In the genomic region with DNA sequence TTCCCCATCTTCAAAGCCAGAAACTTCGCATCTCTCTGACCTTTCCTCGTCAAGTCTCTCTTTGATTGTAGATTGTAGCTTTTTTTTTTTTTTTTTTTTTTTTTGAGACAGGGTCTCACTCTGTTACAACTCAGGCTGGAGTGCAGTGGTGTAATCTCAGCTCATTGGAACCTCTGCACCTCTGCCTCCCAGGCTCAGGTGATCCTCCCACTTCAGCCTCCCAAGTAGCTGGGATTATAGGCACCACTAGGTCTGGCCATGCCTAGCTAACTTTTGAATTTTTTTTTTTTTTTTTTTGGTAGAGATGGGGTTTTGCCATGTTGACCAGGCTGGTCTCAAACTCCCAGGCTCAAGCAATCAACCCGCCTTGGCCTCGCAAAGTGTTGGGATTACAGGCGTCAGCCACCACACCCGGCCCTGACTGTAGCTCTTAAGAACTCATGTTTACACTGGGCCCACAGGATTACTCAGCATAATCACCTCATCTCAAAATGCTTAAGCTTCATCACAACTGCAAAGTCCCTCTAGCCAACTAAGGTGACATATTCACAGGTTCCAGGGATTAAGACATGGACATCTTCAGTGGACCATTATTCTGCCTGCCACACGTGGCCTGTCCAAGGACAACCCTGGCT, we compare ENCODE assay signal across 1 cellular context.
TF ChIP-seq lines count a peak whose summit lies in the region.

No MANE protein-coding gene starts in this region.

TF ChIP-seq in K562, 482 proteins besides CTCF, POLR2A, EP300 and RAD21 (continued from another document and continues in another):
- TF ChIP-seq, protein P1, sequence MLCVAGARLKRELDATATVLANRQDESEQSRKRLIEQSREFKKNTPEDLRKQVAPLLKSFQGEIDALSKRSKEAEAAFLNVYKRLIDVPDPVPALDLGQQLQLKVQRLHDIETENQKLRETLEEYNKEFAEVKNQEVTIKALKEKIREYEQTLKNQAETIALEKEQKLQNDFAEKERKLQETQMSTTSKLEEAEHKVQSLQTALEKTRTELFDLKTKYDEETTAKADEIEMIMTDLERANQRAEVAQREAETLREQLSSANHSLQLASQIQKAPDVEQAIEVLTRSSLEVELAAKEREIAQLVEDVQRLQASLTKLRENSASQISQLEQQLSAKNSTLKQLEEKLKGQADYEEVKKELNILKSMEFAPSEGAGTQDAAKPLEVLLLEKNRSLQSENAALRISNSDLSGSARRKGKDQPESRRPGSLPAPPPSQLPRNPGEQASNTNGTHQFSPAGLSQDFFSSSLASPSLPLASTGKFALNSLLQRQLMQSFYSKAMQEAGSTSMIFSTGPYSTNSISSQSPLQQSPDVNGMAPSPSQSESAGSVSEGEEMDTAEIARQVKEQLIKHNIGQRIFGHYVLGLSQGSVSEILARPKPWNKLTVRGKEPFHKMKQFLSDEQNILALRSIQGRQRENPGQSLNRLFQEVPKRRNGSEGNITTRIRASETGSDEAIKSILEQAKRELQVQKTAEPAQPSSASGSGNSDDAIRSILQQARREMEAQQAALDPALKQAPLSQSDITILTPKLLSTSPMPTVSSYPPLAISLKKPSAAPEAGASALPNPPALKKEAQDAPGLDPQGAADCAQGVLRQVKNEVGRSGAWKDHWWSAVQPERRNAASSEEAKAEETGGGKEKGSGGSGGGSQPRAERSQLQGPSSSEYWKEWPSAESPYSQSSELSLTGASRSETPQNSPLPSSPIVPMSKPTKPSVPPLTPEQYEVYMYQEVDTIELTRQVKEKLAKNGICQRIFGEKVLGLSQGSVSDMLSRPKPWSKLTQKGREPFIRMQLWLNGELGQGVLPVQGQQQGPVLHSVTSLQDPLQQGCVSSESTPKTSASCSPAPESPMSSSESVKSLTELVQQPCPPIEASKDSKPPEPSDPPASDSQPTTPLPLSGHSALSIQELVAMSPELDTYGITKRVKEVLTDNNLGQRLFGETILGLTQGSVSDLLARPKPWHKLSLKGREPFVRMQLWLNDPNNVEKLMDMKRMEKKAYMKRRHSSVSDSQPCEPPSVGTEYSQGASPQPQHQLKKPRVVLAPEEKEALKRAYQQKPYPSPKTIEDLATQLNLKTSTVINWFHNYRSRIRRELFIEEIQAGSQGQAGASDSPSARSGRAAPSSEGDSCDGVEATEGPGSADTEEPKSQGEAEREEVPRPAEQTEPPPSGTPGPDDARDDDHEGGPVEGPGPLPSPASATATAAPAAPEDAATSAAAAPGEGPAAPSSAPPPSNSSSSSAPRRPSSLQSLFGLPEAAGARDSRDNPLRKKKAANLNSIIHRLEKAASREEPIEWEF (CRISPR knock-in tag; IDR thresholded peaks at IDR 0.05): no peak
- TF ChIP-seq TAF15 (IDR thresholded peaks at IDR 0.05; ENCODE audit: low read depth, low read length) (no peak), ZNF444 (CRISPR knock-in tag; IDR thresholded peaks at IDR 0.05) (no peak), DNMT1 (IDR thresholded peaks at IDR 0.05) (no peak), ZNF699 (CRISPR knock-in tag; IDR thresholded peaks at IDR 0.05; ENCODE audit: insufficient replicate concordance) (no peak), ZNF76 (CRISPR knock-in tag; IDR thresholded peaks at IDR 0.05; ENCODE audit: borderline replicate concordance) (no peak), ZBTB7A (IDR thresholded peaks at IDR 0.05; ENCODE audit: borderline replicate concordance, control insufficient read depth, low read depth, low read length) (0 out of 2 replicates have a peak, but pooled peaks have one; percentile 1), CBFA2T3 (IDR thresholded peaks at IDR 0.05) (no peak), CREM (IDR thresholded peaks at IDR 0.05; ENCODE audit: low read depth) (no peak), HSF4 (CRISPR knock-in tag; IDR thresholded peaks at IDR 0.05; ENCODE audit: borderline replicate concordance) (no peak), ZBTB1 (CRISPR knock-in tag; IDR thresholded peaks at IDR 0.05; ENCODE audit: borderline replicate concordance, low read depth) (no peak), SMARCB1 (IDR thresholded peaks at IDR 0.05; ENCODE audit: insufficient read length, low read depth) (no peak), MECOM (CRISPR knock-in tag; IDR thresholded peaks at IDR 0.05) (no peak), ZNF707 (CRISPR knock-in tag; conservative IDR thresholded peaks at IDR 0.05) (no peak), MEIS2 (IDR thresholded peaks at IDR 0.05; ENCODE audit: partially characterized antibody) (no peak), CHD4 (IDR thresholded peaks at IDR 0.05; ENCODE audit: insufficient read depth, insufficient replicate concordance, low read depth, low read length, poor library complexity, severe bottlenecking) (no peak), ZNF140 (CRISPR knock-in tag; IDR thresholded peaks at IDR 0.05) (no peak), SRF (CRISPR knock-in tag; IDR thresholded peaks at IDR 0.05) (no peak), RBM14 (IDR thresholded peaks at IDR 0.05; ENCODE audit: borderline replicate concordance, insufficient read depth, low read depth, low read length) (no peak), ZKSCAN8 (CRISPR knock-in tag; IDR thresholded peaks at IDR 0.05) (no peak), SMARCC2 (IDR thresholded peaks at IDR 0.05; ENCODE audit: low read depth) (peak; percentile 12; the same call in 1 of the 2 replicates), THRAP3 (IDR thresholded peaks at IDR 0.05; ENCODE audit: borderline replicate concordance) (no peak), ZNF644 (tag; IDR thresholded peaks at IDR 0.05; ENCODE audit: low read depth) (no peak), ZNF232 (CRISPR knock-in tag; IDR thresholded peaks at IDR 0.05) (no peak), SRSF9 (IDR thresholded peaks at IDR 0.05; ENCODE audit: borderline replicate concordance, low read depth, low read length) (no peak), BCOR (IDR thresholded peaks at IDR 0.05) (no peak), SP2 (IDR thresholded peaks at IDR 0.05; ENCODE audit: extremely low read depth, low read depth, low read length, poor library complexity, severe bottlenecking) (no peak), ZNF212 (CRISPR knock-in tag; IDR thresholded peaks at IDR 0.05) (no peak)
- TF ChIP-seq, protein P2, sequence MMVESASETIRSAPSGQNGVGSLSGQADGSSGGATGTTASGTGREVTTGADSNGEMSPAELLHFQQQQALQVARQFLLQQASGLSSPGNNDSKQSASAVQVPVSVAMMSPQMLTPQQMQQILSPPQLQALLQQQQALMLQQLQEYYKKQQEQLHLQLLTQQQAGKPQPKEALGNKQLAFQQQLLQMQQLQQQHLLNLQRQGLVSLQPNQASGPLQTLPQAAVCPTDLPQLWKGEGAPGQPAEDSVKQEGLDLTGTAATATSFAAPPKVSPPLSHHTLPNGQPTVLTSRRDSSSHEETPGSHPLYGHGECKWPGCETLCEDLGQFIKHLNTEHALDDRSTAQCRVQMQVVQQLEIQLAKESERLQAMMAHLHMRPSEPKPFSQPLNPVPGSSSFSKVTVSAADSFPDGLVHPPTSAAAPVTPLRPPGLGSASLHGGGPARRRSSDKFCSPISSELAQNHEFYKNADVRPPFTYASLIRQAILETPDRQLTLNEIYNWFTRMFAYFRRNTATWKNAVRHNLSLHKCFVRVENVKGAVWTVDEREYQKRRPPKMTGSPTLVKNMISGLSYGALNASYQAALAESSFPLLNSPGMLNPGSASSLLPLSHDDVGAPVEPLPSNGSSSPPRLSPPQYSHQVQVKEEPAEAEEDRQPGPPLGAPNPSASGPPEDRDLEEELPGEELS (CRISPR knock-in tag; IDR thresholded peaks at IDR 0.05; ENCODE audit: borderline replicate concordance): no peak
- TF ChIP-seq, protein P3, sequence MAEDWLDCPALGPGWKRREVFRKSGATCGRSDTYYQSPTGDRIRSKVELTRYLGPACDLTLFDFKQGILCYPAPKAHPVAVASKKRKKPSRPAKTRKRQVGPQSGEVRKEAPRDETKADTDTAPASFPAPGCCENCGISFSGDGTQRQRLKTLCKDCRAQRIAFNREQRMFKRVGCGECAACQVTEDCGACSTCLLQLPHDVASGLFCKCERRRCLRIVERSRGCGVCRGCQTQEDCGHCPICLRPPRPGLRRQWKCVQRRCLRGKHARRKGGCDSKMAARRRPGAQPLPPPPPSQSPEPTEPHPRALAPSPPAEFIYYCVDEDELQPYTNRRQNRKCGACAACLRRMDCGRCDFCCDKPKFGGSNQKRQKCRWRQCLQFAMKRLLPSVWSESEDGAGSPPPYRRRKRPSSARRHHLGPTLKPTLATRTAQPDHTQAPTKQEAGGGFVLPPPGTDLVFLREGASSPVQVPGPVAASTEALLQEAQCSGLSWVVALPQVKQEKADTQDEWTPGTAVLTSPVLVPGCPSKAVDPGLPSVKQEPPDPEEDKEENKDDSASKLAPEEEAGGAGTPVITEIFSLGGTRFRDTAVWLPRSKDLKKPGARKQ (CRISPR knock-in tag; IDR thresholded peaks at IDR 0.05): no peak
- TF ChIP-seq, protein P4, sequence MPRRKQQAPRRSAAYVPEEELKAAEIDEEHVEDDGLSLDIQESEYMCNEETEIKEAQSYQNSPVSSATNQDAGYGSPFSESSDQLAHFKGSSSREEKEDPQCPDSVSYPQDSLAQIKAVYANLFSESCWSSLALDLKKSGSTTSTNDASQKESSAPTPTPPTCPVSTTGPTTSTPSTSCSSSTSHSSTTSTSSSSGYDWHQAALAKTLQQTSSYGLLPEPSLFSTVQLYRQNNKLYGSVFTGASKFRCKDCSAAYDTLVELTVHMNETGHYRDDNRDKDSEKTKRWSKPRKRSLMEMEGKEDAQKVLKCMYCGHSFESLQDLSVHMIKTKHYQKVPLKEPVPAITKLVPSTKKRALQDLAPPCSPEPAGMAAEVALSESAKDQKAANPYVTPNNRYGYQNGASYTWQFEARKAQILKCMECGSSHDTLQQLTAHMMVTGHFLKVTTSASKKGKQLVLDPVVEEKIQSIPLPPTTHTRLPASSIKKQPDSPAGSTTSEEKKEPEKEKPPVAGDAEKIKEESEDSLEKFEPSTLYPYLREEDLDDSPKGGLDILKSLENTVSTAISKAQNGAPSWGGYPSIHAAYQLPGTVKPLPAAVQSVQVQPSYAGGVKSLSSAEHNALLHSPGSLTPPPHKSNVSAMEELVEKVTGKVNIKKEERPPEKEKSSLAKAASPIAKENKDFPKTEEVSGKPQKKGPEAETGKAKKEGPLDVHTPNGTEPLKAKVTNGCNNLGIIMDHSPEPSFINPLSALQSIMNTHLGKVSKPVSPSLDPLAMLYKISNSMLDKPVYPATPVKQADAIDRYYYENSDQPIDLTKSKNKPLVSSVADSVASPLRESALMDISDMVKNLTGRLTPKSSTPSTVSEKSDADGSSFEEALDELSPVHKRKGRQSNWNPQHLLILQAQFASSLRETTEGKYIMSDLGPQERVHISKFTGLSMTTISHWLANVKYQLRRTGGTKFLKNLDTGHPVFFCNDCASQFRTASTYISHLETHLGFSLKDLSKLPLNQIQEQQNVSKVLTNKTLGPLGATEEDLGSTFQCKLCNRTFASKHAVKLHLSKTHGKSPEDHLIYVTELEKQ (CRISPR knock-in tag; IDR thresholded peaks at IDR 0.05): no peak
- TF ChIP-seq, protein P5, sequence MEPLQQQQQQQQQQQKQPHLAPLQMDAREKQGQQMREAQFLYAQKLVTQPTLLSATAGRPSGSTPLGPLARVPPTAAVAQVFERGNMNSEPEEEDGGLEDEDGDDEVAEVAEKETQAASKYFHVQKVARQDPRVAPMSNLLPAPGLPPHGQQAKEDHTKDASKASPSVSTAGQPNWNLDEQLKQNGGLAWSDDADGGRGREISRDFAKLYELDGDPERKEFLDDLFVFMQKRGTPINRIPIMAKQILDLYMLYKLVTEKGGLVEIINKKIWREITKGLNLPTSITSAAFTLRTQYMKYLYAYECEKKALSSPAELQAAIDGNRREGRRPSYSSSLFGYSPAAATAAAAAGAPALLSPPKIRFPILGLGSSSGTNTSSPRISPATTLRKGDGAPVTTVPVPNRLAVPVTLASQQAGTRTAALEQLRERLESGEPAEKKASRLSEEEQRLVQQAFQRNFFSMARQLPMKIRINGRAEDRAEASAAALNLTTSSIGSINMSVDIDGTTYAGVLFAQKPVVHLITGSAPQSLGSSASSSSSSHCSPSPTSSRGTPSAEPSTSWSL (CRISPR knock-in tag; IDR thresholded peaks at IDR 0.05; ENCODE audit: borderline replicate concordance): no peak
- TF ChIP-seq, protein P6, sequence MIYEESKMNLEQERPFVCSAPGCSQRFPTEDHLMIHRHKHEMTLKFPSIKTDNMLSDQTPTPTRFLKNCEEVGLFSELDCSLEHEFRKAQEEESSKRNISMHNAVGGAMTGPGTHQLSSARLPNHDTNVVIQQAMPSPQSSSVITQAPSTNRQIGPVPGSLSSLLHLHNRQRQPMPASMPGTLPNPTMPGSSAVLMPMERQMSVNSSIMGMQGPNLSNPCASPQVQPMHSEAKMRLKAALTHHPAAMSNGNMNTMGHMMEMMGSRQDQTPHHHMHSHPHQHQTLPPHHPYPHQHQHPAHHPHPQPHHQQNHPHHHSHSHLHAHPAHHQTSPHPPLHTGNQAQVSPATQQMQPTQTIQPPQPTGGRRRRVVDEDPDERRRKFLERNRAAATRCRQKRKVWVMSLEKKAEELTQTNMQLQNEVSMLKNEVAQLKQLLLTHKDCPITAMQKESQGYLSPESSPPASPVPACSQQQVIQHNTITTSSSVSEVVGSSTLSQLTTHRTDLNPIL (CRISPR knock-in tag; IDR thresholded peaks at IDR 0.05): no peak
- TF ChIP-seq, protein P7, sequence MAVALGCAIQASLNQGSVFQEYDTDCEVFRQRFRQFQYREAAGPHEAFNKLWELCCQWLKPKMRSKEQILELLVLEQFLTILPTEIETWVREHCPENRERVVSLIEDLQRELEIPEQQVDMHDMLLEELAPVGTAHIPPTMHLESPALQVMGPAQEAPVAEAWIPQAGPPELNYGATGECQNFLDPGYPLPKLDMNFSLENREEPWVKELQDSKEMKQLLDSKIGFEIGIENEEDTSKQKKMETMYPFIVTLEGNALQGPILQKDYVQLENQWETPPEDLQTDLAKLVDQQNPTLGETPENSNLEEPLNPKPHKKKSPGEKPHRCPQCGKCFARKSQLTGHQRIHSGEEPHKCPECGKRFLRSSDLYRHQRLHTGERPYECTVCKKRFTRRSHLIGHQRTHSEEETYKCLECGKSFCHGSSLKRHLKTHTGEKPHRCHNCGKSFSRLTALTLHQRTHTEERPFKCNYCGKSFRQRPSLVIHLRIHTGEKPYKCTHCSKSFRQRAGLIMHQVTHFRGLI (CRISPR knock-in tag; IDR thresholded peaks at IDR 0.05): no peak
- TF ChIP-seq, protein P8, sequence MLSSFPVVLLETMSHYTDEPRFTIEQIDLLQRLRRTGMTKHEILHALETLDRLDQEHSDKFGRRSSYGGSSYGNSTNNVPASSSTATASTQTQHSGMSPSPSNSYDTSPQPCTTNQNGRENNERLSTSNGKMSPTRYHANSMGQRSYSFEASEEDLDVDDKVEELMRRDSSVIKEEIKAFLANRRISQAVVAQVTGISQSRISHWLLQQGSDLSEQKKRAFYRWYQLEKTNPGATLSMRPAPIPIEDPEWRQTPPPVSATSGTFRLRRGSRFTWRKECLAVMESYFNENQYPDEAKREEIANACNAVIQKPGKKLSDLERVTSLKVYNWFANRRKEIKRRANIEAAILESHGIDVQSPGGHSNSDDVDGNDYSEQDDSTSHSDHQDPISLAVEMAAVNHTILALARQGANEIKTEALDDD (IDR thresholded peaks at IDR 0.05): no peak
- TF ChIP-seq, protein P9, sequence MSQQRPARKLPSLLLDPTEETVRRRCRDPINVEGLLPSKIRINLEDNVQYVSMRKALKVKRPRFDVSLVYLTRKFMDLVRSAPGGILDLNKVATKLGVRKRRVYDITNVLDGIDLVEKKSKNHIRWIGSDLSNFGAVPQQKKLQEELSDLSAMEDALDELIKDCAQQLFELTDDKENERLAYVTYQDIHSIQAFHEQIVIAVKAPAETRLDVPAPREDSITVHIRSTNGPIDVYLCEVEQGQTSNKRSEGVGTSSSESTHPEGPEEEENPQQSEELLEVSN (IDR thresholded peaks at IDR 0.05; ENCODE audit: borderline replicate concordance in 1 of 2, extremely low read depth in 1 of 2, insufficient read depth in 1 of 2, insufficient read length in 1 of 2, low read depth in 1 of 2, low read length in 1 of 2, poor library complexity in 1 of 2, severe bottlenecking in 1 of 2): peak in 1 of 2 experiments; percentile 60
- TF ChIP-seq, protein P10, sequence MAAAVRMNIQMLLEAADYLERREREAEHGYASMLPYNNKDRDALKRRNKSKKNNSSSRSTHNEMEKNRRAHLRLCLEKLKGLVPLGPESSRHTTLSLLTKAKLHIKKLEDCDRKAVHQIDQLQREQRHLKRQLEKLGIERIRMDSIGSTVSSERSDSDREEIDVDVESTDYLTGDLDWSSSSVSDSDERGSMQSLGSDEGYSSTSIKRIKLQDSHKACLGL (CRISPR knock-in tag; IDR thresholded peaks at IDR 0.05; ENCODE audit: borderline replicate concordance, poor library complexity, severe bottlenecking): no peak
